In the genomic region with DNA sequence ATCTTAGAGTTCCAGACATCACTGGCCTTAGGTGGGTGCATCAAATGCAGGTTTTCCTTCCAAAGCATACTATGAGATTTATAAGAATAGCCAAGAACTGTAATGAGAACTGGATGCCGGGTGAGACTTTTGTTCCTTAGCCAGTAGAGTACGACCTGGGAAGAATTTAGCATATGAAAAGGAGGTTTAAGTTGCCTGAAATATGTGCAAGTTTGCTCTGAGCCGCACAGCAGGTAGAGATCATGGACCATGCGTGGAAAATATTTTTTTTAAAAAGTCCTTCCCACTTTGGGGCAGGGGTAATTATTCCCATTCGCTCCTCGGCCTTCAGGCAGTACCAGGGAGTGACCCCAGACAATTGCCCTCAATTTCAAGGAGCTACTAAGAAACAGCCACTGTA, we compare ENCODE assay signal across 16 cellular contexts.
"Had no signal": no experiment of that assay in that cellular context is flagged by ENCODE, and none has a peak within 500 bp of the region (broad histone marks: within the 10 kb centered on the region; RNA-seq: fewer than 3 reads in every experiment).

No MANE protein-coding gene starts in this region.

- H3K4me1 ChIP-seq: esophagus squamous epithelium had no signal

- H3K27ac Mint-ChIP-seq: activated CD8-positive, alpha-beta T cell treated with anti-CD3 and anti-CD28 coated beads, Interleukin-2, amount 10 ng/mL, durations not matched to agents 7 days and 5 days; activated naive CD4-positive, alpha-beta T cell treated with anti-CD3 and anti-CD28 coated beads, Interleukin-2, amount 50 U/mL, for 72 hours; stimulated activated effector memory CD8-positive, alpha-beta T cell treated with anti-CD3 and anti-CD28 coated beads, Interleukin-12 subunit alpha, Interleukin-12 subunit beta, amount 100 ng/mL, for 72 hours; T-helper 17 cell had no signal

- H3K36me3 Mint-ChIP-seq: activated naive CD4-positive, alpha-beta T cell treated with anti-CD3 and anti-CD28 coated beads, Interleukin-2, amount 50 U/mL, for 72 hours; stimulated activated effector memory CD8-positive, alpha-beta T cell treated with anti-CD3 and anti-CD28 coated beads, Interleukin-12 subunit alpha, Interleukin-12 subunit beta, amount 100 ng/mL, for 72 hours had no signal

- H3K27me3 ChIP-seq: esophagus squamous epithelium had no signal

- H3K9me3 Mint-ChIP-seq: activated naive CD4-positive, alpha-beta T cell treated with anti-CD3 and anti-CD28 coated beads, Interleukin-2, amount 50 U/mL, for 72 hours; central memory CD8-positive, alpha-beta T cell; stimulated activated effector memory CD8-positive, alpha-beta T cell treated with anti-CD3 and anti-CD28 coated beads, Interleukin-12 subunit alpha, Interleukin-12 subunit beta, amount 100 ng/mL, for 72 hours had no signal

- DNase-seq: activated CD4-positive, alpha-beta T cell treated with anti-CD3 and anti-CD28 coated beads for 4 hours; activated CD8-positive, alpha-beta memory T cell treated with anti-CD3 and anti-CD28 coated beads, Interleukin-2, amount 50 U/mL, for 4 hours; activated CD8-positive, alpha-beta T cell treated with anti-CD3 and anti-CD28 coated beads, Interleukin-2, amount 10 ng/mL, durations not matched to agents 7 days and 5 days; activated gamma-delta T cell; activated T-cell treated with anti-CD3 and anti-CD28 coated beads, Interleukin-2, amount 50 U/mL, for 48 hours; esophagus squamous epithelium; naive B cell; stimulated activated CD4-positive, alpha-beta T cell treated with anti-CD3 and anti-CD28 coated beads, Interleukin-12 subunit alpha, Interleukin-12 subunit beta, amount 100 ng/mL, for 4 hours; T-helper 17 cell; WERI-Rb-1 had no signal

- H3K9me3 ChIP-seq: esophagus squamous epithelium, neutrophil had no signal

- FAIRE-seq: islet of Langerhans had no signal

- H3K4me3 Mint-ChIP-seq: activated CD8-positive, alpha-beta T cell treated with anti-CD3 and anti-CD28 coated beads, Interleukin-2, amount 10 ng/mL, durations not matched to agents 7 days and 5 days; central memory CD8-positive, alpha-beta T cell; stimulated activated effector memory CD8-positive, alpha-beta T cell treated with anti-CD3 and anti-CD28 coated beads, Interleukin-12 subunit alpha, Interleukin-12 subunit beta, amount 100 ng/mL, for 72 hours; T-helper 17 cell had no signal

- H3K4me3 ChIP-seq: coronary artery, esophagus squamous epithelium had no signal

- H3K36me3 ChIP-seq: esophagus squamous epithelium, neutrophil, WERI-Rb-1 had no signal

- H3K4me1 Mint-ChIP-seq: central memory CD8-positive, alpha-beta T cell; stimulated activated effector memory CD8-positive, alpha-beta T cell treated with anti-CD3 and anti-CD28 coated beads, Interleukin-12 subunit alpha, Interleukin-12 subunit beta, amount 100 ng/mL, for 72 hours had no signal

- H3K27ac ChIP-seq: coronary artery, esophagus squamous epithelium, neutrophil, WERI-Rb-1 had no signal

- H3K27me3 Mint-ChIP-seq: naive B cell had no signal
